9 cellular contexts compared by ENCODE assay signal in genomic region chr4:154807042-154807630, GRCh38. TPM values are rescaled to one million over a fixed set of nuclear protein-coding genes. Genes with fewer than 3 reads are reported as not detected.
DNase-seq lines count a peak whose midpoint lies in the region; ATAC-seq and FAIRE-seq lines count a peak whose summit lies in the region.
"Had no signal": no experiment of that assay in that cellular context is flagged by ENCODE, and none has a peak within 500 bp of the region (broad histone marks: within the 10 kb centered on the region; RNA-seq: fewer than 3 reads in every experiment).

No MANE protein-coding gene starts in this region.

- H3K9me3 ChIP-seq in T-helper 17 cell (ENCODE audit: control insufficient read depth, low read length, poor library complexity, severe bottlenecking) = no peaks in the 10 kb centered on the region

- POLR2A ChIA-PET in T-cell (lab: Charles Lee) = interaction anchor here (0.6 kb wide), 2 partner anchors 967 to 1147 kb away, joined by 3 read pairs; partner anchors contain the start of gene CTSO (in 1 of the 2)

- H3K36me3 Mint-ChIP-seq in T-helper 17 cell (ENCODE audit: low read depth) (no peaks in the 10 kb centered on the region), T-cell (no peaks in the 10 kb centered on the region)

- peak; percentile 94 for ATAC-seq in GM19395 (IDR thresholded peaks at IDR 0.05; ENCODE audit: unreplicated experiment)
- peak; percentile 86 for ATAC-seq in HG03575 (IDR thresholded peaks at IDR 0.05; ENCODE audit: extremely low read depth, insufficient number of reproducible peaks, low FRiP score, unreplicated experiment)
- ATAC-seq in T-helper 17 cell = peak; percentile 59
- ATAC-seq in T-cell (replicated peaks in 1 of 4) = no peak

- H3K4me1 Mint-ChIP-seq in T-helper 17 cell (peaks cover 2% of the 10 kb centered on the region), T-cell (no peaks in the 10 kb centered on the region)
- H3K4me1 Mint-ChIP-seq: activated B cell treated with CpG ODN at 0.5 μM for 24 hours had no signal

- DNase-seq in DMS53 (lab: John Stamatoyannopoulos, UW) (peak; percentile 73), T-helper 17 cell (no peak), germinal center (ENCODE audit: low spot score) (no peak), T-cell (no peak), NCI-H2029 (lab: John Stamatoyannopoulos, UW) (no peak)
- DNase-seq: activated B cell treated with CpG ODN at 0.5 μM for 24 hours had no signal

- no peaks in the 10 kb centered on the region for H3K9me3 Mint-ChIP-seq in T-cell
- H3K9me3 Mint-ChIP-seq: activated B cell treated with CpG ODN at 0.5 μM for 24 hours had no signal

- H3K4me3 Mint-ChIP-seq in T-helper 17 cell = no peak overlapping the region
- H3K4me3 Mint-ChIP-seq in T-cell = no peak overlapping the region
- H3K4me3 Mint-ChIP-seq: activated B cell treated with CpG ODN at 0.5 μM for 24 hours had no signal

- CTCF ChIA-PET in T-cell (lab: Charles Lee) = no interaction called here

- FAIRE-seq in islet of Langerhans (lab: Jason Lieb, UNC) = peak; percentile 99

- H3K27me3 Mint-ChIP-seq in T-helper 17 cell (peaks cover 2% of the 10 kb centered on the region), T-cell (no peaks in the 10 kb centered on the region)
- H3K27me3 Mint-ChIP-seq: activated B cell treated with CpG ODN at 0.5 μM for 24 hours had no signal

- H3K27ac Mint-ChIP-seq in T-helper 17 cell (no peak overlapping the region), T-cell (no peak overlapping the region)
- H3K27ac Mint-ChIP-seq: activated B cell treated with CpG ODN at 0.5 μM for 24 hours had no signal

RNA-seq across cellular contexts. Expression of gene RBM46, which starts 26.1 kb away (rescaled TPM):
- total RNA-seq in T-helper 17 cell (not detected), T-cell (not detected)
- total RNA-seq: activated B cell treated with CpG ODN at 0.5 μM for 24 hours had no signal

Comparison
In these comparisons a context has a peak if more than half of its experiments do, and no peak if none do; other contexts are left out.
1. ATAC-seq: peak in GM19395 (single experiment), HG03575 (single experiment) and T-helper 17 cell (single experiment); none in T-cell (0 of 4).